ENCODE assay signal across 23 cellular contexts in the genomic region with DNA sequence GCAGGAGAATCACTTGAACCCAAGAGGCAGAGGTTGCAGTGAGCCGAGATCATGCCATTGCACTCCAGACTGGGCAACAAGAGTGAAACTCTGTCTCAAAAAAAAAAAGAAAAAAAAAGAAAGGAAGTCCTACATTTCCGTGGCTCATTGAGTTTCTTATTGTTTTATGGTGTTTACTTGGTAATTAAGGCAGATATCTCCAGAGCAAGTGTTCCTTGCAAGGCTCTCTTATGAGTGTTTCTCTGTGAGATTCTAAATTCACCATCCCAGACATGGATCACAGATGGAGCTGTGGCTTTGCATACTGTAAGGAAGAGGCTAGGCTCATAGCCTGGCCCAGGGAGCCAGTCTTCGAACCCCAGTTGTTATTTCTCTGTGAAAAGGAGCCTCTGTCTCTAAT. TPM values are rescaled to one million over a fixed set of nuclear protein-coding genes. Genes with fewer than 3 reads are reported as not detected.
DNase-seq lines count a peak whose midpoint lies in the region; ATAC-seq, FAIRE-seq and TF ChIP-seq lines count a peak whose summit lies in the region.
"Had no signal": no experiment of that assay in that cellular context is flagged by ENCODE, and none has a peak within 500 bp of the region (broad histone marks: within the 10 kb centered on the region; RNA-seq: fewer than 3 reads in every experiment).

No MANE protein-coding gene starts in this region.

- no peak for TF ChIP-seq POLR2A in endothelial cell of umbilical vein (IDR thresholded peaks at IDR 0.05; ENCODE audit: low read depth, low read length)
- TF ChIP-seq POLR2A in GM18505 (IDR thresholded peaks at IDR 0.05; ENCODE audit: borderline replicate concordance, extremely low read depth, insufficient read depth, insufficient read length) = no peak

- dilution Hi-C loops in endothelial cell of umbilical vein (cut with MboI; ENCODE audit: extremely low pct_ligation_motif_present, low sequenced_read_pairs) = no loop called here

- FAIRE-seq in endothelial cell of umbilical vein (lab: Jason Lieb, UNC) = peak; percentile 8
- FAIRE-seq: GM12891 had no signal

- peaks cover 14% of the 10 kb centered on the region for H3K36me3 ChIP-seq in CD8-positive, alpha-beta memory T cell (ENCODE audit: insufficient read depth, low read length)
- H3K36me3 ChIP-seq in endothelial cell of umbilical vein (ENCODE audit: control insufficient read depth in 2 of 2, extremely low read depth in 1 of 2, insufficient read depth in 2 of 2, low read length in 2 of 2) = peaks cover 8 to 12% of the 10 kb centered on the region in 2 experiments

- no peak for TF ChIP-seq CTCF in endothelial cell of umbilical vein (IDR thresholded peaks at IDR 0.05; ENCODE audit: extremely low read depth in 1 of 2, insufficient read depth in 1 of 2, low read depth in 1 of 2, low read length in 2 of 2)

- no peak overlapping the region for H3K4me3 ChIP-seq in CD8-positive, alpha-beta memory T cell (ENCODE audit: low read length)
- H3K4me3 ChIP-seq in endothelial cell of umbilical vein (replicated peaks in 1 of 3; ENCODE audit: insufficient read depth in 1 of 3, low read depth in 1 of 3, low read length in 3 of 3) = no peak overlapping the region
- H3K4me3 ChIP-seq: Peyer's patch, SJCRH30 had no signal

- H3K27ac ChIP-seq in CD8-positive, alpha-beta memory T cell (ENCODE audit: low read depth, low read length) = no peak overlapping the region
- no peak overlapping the region for H3K27ac ChIP-seq in endothelial cell of umbilical vein (ENCODE audit: insufficient read depth, low read depth, low read length)
- H3K27ac ChIP-seq: SJCRH30 had no signal

- H3K4me3 Mint-ChIP-seq in CD8-positive, alpha-beta memory T cell = no peak overlapping the region
- H3K4me3 Mint-ChIP-seq in activated T-cell treated with anti-CD3 and anti-CD28 coated beads, Interleukin-2, amount 50 U/mL, for 4 hours = no peak overlapping the region

- no peak for DNase-seq in CD8-positive, alpha-beta memory T cell
- DNase-seq in DMS79 treated with DMSO at 0.1 percent for 48 hours (lab: John Stamatoyannopoulos, UW) = peak; percentile 30
- no peak for DNase-seq in endothelial cell of umbilical vein (ENCODE audit: low read depth, low spot score)
- DNase-seq in renal cortical epithelial cell (ENCODE audit: low read depth) = peak; percentile 46
- DNase-seq in LoVo (ENCODE audit: low spot score) = no peak
- no peak for DNase-seq in activated T-cell treated with anti-CD3 and anti-CD28 coated beads, Interleukin-2, amount 50 U/mL, for 4 hours
- DNase-seq in NCI-H345 treated with DMSO at 0.1 percent for 48 hours (lab: John Stamatoyannopoulos, UW; ENCODE audit: unreplicated experiment) = no peak
- DNase-seq: BE2C, COR-L47, DMS 273 treated with DMSO at 0.1 percent for 48 hours, GOT3, HCEC 1CT, KBM-7, NCI-H1092 treated with DMSO at 0.1 percent for 48 hours, NCI-H1436 treated with DMSO at 0.1 percent for 48 hours, NCI-H1930, NCI-H226, NCI-H524 treated with DMSO at 0.1 percent for 48 hours, NCI-H82, Peyer's patch, SJCRH30 had no signal

- H3K9me1 ChIP-seq in endothelial cell of umbilical vein (replicated peaks; ENCODE audit: control insufficient read depth, extremely low read depth, insufficient read depth, low read length) = no peaks in the 10 kb centered on the region

- no TSS peak for BruUV-seq in endothelial cell of umbilical vein (replicated peaks; lab: Mats Ljungman, UMichigan)

- intact Hi-C loops in endothelial cell of umbilical vein (cut with micrococcal nuclease) = loop anchor here (1.0 to 2.0 kb wide), 4 partner anchors 40 to 120 kb away; a partner anchor contains a TSS

- H3K27me3 ChIP-seq in CD8-positive, alpha-beta memory T cell (ENCODE audit: insufficient read depth, low read length, poor library complexity, severe bottlenecking) = no peaks in the 10 kb centered on the region
- no peaks in the 10 kb centered on the region for H3K27me3 ChIP-seq in endothelial cell of umbilical vein (ENCODE audit: control insufficient read depth in 2 of 2, insufficient read depth in 2 of 2, low read length in 2 of 2)
- H3K27me3 ChIP-seq: BE2C, Peyer's patch, SJCRH30 had no signal

- H3K36me3 Mint-ChIP-seq in CD8-positive, alpha-beta memory T cell = peaks cover 6 to 79% (median 18%) of the 10 kb centered on the region in 3 donors
- H3K36me3 Mint-ChIP-seq in activated T-cell treated with anti-CD3 and anti-CD28 coated beads, Interleukin-2, amount 50 U/mL, for 4 hours (ENCODE audit: insufficient read depth) = peaks cover 26% of the 10 kb centered on the region

- CTCF ChIA-PET in CD8-positive, alpha-beta memory T cell (lab: Charles Lee) = no interaction called here
- CTCF ChIA-PET in endothelial cell of umbilical vein (lab: Charles Lee) = interaction anchor here (0.8 to 2.6 kb wide), 3 partner anchors 13 to 121 kb away, joined by 3 to 18 read pairs (median 5); no protein-coding TSS in a partner anchor

- POLR2A ChIA-PET in CD8-positive, alpha-beta memory T cell (lab: Charles Lee) = no interaction called here
- POLR2A ChIA-PET in endothelial cell of umbilical vein (lab: Charles Lee) = no interaction called here

- H3K4me2 ChIP-seq in endothelial cell of umbilical vein (ENCODE audit: insufficient read depth, low read length) = no peak overlapping the region

- no peaks in the 10 kb centered on the region for H4K20me1 ChIP-seq in endothelial cell of umbilical vein (replicated peaks; ENCODE audit: control insufficient read depth, extremely low read depth, insufficient read depth, low read length)

- no peak overlapping the region for H2AFZ ChIP-seq in endothelial cell of umbilical vein (ENCODE audit: low read depth, low read length)

- peaks cover 21 to 34% (median 28%) of the 10 kb centered on the region in 3 donors for H3K4me1 Mint-ChIP-seq in CD8-positive, alpha-beta memory T cell
- H3K4me1 Mint-ChIP-seq in activated T-cell treated with anti-CD3 and anti-CD28 coated beads, Interleukin-2, amount 50 U/mL, for 4 hours (ENCODE audit: low read depth) = peaks cover 9% of the 10 kb centered on the region

- no peaks in the 10 kb centered on the region for H3K9me3 ChIP-seq in CD8-positive, alpha-beta memory T cell (ENCODE audit: low read length)
- H3K9me3 ChIP-seq in endothelial cell of umbilical vein (replicated peaks; ENCODE audit: control insufficient read depth, insufficient read depth, low read length) = no peaks in the 10 kb centered on the region
- H3K9me3 ChIP-seq: BE2C, Peyer's patch, SJCRH30 had no signal

- no peaks in the 10 kb centered on the region for H3K27me3 Mint-ChIP-seq in CD8-positive, alpha-beta memory T cell
- no peaks in the 10 kb centered on the region for H3K27me3 Mint-ChIP-seq in activated T-cell treated with anti-CD3 and anti-CD28 coated beads, Interleukin-2, amount 50 U/mL, for 4 hours (ENCODE audit: low read depth)

- no peak for ATAC-seq in activated T-cell treated with anti-CD3 and anti-CD28 coated beads, Interleukin-2, amount 50 U/mL, for 4 hours
- ATAC-seq in GM18505 (IDR thresholded peaks at IDR 0.05; ENCODE audit: unreplicated experiment) = no peak

- H3K9me3 Mint-ChIP-seq in CD8-positive, alpha-beta memory T cell = no peaks in the 10 kb centered on the region
- no peaks in the 10 kb centered on the region for H3K9me3 Mint-ChIP-seq in activated T-cell treated with anti-CD3 and anti-CD28 coated beads, Interleukin-2, amount 50 U/mL, for 4 hours

- H3K9ac ChIP-seq in endothelial cell of umbilical vein (replicated peaks; ENCODE audit: extremely low read depth, insufficient read depth, low read length) = no peak overlapping the region

- H3K27ac Mint-ChIP-seq in CD8-positive, alpha-beta memory T cell = peak overlapping the region in 5 of 8 donors; percentile 18 to 68 (median 57)

- peaks cover 15% of the 10 kb centered on the region for H3K79me2 ChIP-seq in endothelial cell of umbilical vein (ENCODE audit: control insufficient read depth, insufficient read depth, low read length)

- H3K4me1 ChIP-seq in CD8-positive, alpha-beta memory T cell (ENCODE audit: insufficient read depth, low read length) = no peaks in the 10 kb centered on the region
- H3K4me1 ChIP-seq in endothelial cell of umbilical vein (ENCODE audit: control insufficient read depth, extremely low read depth, insufficient read depth, low read length) = peaks cover 32% of the 10 kb centered on the region
- H3K4me1 ChIP-seq: BE2C, SJCRH30 had no signal

TF ChIP-seq in endothelial cell of umbilical vein, 7 proteins besides CTCF, POLR2A, EP300 and RAD21:
- TF ChIP-seq, protein P1, sequence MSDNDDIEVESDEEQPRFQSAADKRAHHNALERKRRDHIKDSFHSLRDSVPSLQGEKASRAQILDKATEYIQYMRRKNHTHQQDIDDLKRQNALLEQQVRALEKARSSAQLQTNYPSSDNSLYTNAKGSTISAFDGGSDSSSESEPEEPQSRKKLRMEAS (IDR thresholded peaks at IDR 0.05; ENCODE audit: insufficient read depth, insufficient read length) = no peak
- no peak for TF ChIP-seq JUN (IDR thresholded peaks at IDR 0.05; ENCODE audit: borderline replicate concordance, insufficient read depth, insufficient read length, low read depth)
- TF ChIP-seq GATA2 (IDR thresholded peaks at IDR 0.05; ENCODE audit: insufficient read depth, insufficient read length, low read depth, low read length) = no peak
- TF ChIP-seq MYC (IDR thresholded peaks at IDR 0.05; ENCODE audit: low read depth, low read length) = no peak
- TF ChIP-seq POLR2AphosphoS5 (IDR thresholded peaks at IDR 0.05; ENCODE audit: insufficient read depth, low read depth, low read length) = no peak
- no peak for TF ChIP-seq FOS (IDR thresholded peaks at IDR 0.05; ENCODE audit: borderline replicate concordance, insufficient read depth, low read length)
- no peak for TF ChIP-seq EZH2 (IDR thresholded peaks at IDR 0.05; ENCODE audit: borderline replicate concordance, low read depth, low read length, severe bottlenecking)

RNA-seq across cellular contexts. Expression of a gene that starts 53.0 kb away (rescaled TPM):
- total RNA-seq in CD8-positive, alpha-beta memory T cell = 100 to 1,000 TPM; 173 to 176 TPM
- polyA plus RNA-seq in CD8-positive, alpha-beta memory T cell = 151 TPM
- total RNA-seq in endothelial cell of umbilical vein = 244 and 258 TPM in 2 replicates
- polyA plus RNA-seq in endothelial cell of umbilical vein = 82.2 and 84.7 TPM in 2 replicates
- 46.4 and 51.9 TPM in 2 replicates for polyA plus RNA-seq in endothelial cell of umbilical vein (2011; cell fraction: cytosol; rRNA removed)
- 749 and 898 TPM in 2 replicates for polyA plus RNA-seq in endothelial cell of umbilical vein (2011; cell fraction: nucleus; rRNA removed)
- polyA plus RNA-seq in endothelial cell of umbilical vein (2012) = 151 and 223 TPM in 2 replicates
- polyA minus RNA-seq in endothelial cell of umbilical vein = 369 and 373 TPM in 2 replicates
- 99.6 TPM for polyA minus RNA-seq in endothelial cell of umbilical vein (2011; cell fraction: cytosol; rRNA and poly(A)+ RNA removed)
- polyA minus RNA-seq in endothelial cell of umbilical vein (2011; cell fraction: nucleus; rRNA and poly(A)+ RNA removed) = 1,208 and 1,408 TPM in 2 replicates
- total RNA-seq in renal cortical epithelial cell = 206 and 486 TPM in 2 replicates
- total RNA-seq in activated T-cell treated with anti-CD3 and anti-CD28 coated beads, Interleukin-2, amount 50 U/mL, for 4 hours = 10 to 100 TPM; 83.1 to 96.0 (median 91.4) TPM

Comparison
In these comparisons a context has a peak if more than half of its experiments do, and no peak if none do; other contexts are left out.
1. DNase-seq: peak in DMS79 treated with DMSO at 0.1 percent for 48 hours (single experiment) and renal cortical epithelial cell (single experiment); none in CD8-positive, alpha-beta memory T cell (0 of 5), endothelial cell of umbilical vein (single experiment), LoVo (single experiment), activated T-cell treated with anti-CD3 and anti-CD28 coated beads, Interleukin-2, amount 50 U/mL, for 4 hours (single experiment) and NCI-H345 treated with DMSO at 0.1 percent for 48 hours (single experiment).